17 cellular contexts compared by ENCODE assay signal in the genomic region with DNA sequence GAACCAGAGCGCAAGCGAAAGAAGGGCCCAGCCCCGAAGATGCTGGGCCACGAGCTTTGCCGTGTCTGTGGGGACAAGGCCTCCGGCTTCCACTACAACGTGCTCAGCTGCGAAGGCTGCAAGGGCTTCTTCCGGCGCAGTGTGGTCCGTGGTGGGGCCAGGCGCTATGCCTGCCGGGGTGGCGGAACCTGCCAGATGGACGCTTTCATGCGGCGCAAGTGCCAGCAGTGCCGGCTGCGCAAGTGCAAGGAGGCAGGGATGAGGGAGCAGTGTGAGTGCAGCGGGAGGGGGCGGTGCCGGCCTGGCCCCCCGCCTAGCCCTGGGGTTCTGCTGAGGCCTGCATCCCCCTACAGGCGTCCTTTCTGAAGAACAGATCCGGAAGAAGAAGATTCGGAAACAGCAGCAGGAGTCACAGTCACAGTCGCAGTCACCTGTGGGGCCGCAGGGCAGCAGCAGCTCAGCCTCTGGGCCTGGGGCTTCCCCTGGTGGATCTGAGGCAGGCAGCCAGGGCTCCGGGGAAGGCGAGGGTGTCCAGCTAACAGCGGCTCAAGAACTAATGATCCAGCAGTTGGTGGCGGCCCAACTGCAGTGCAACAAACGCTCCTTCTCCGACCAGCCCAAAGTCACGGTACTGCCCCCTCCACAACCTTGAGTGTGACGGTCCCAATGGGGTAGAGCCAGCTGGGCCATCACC. TPM values are rescaled to one million over a fixed set of nuclear protein-coding genes. Genes with fewer than 3 reads are reported as not detected.
DNase-seq lines count a peak whose midpoint lies in the region; ATAC-seq and TF ChIP-seq lines count a peak whose summit lies in the region.
"Had no signal": no experiment of that assay in that cellular context is flagged by ENCODE, and none has a peak within 500 bp of the region (broad histone marks: within the 10 kb centered on the region; RNA-seq: fewer than 3 reads in every experiment).

No MANE protein-coding gene starts in this region.

- no peak for DNase-seq in activated T-cell treated with anti-CD3 and anti-CD28 coated beads, Interleukin-2, amount 50 U/mL, for 72 hours
- no peak for DNase-seq in activated T-cell treated with anti-CD3 and anti-CD28 coated beads, Interleukin-2, amount 50 U/mL, for 1 hour
- DNase-seq in spleen (peak; percentile 83), NOMO-1 treated with dmso at 0.1 percent for 144 hours (lab: John Stamatoyannopoulos, UW; ENCODE audit: unreplicated experiment) (no peak)
- DNase-seq: ACHN; activated CD4-positive, CD25-positive, alpha-beta regulatory T cell treated with anti-CD3 and anti-CD28 coated beads, Interleukin-2, amount 50 U/mL, for 72 hours; activated effector memory CD4-positive, alpha-beta T cell treated with Interleukin-2 at 50 U/mL for 16 hours; brain microvascular endothelial cell; Kasumi-1; NCI-H146; NCI-H510A; Peyer's patch had no signal

- H3K4me1 ChIP-seq in spleen, result peaks cover 0 to 62% (median 29%) of the 10 kb centered on the region in 6 donors

- peaks cover 41% of the 10 kb centered on the region for H3K4me1 Mint-ChIP-seq in activated T-cell treated with anti-CD3 and anti-CD28 coated beads, Interleukin-2, amount 50 U/mL, for 72 hours (ENCODE audit: low read depth)
- peaks cover 22% of the 10 kb centered on the region for H3K4me1 Mint-ChIP-seq in brain

- intact Hi-C loops in spleen (cut with DNase I; ENCODE audit: low total_unique reads), result no loop called here

- WGBS in spleen, 5 donors, result 93 to 97% (median 95%) methylated on average over 30 to 36 of the region's 36 CpGs

- H3K4me3 ChIP-seq in spleen, result no peak overlapping the region
- H3K4me3 ChIP-seq: HAP-1, Peyer's patch, tibial artery had no signal

- TF ChIP-seq POLR2A in spleen (IDR thresholded peaks at IDR 0.05), result no peak

- TF ChIP-seq CTCF in brain (conservative IDR thresholded peaks at IDR 0.05) (no peak), spleen (IDR thresholded peaks at IDR 0.05 in 8 of 11, conservative IDR thresholded peaks at IDR 0.05 in 3 of 11) (no peak)

- peaks cover 3 to 60% (median 58%) of the 10 kb centered on the region in 6 donors for H3K36me3 ChIP-seq in spleen

- no peaks in the 10 kb centered on the region for H3K27me3 ChIP-seq in spleen (replicated peaks in 1 of 7)
- H3K27me3 ChIP-seq: brain microvascular endothelial cell, Peyer's patch, tibial artery had no signal

- H3K36me3 Mint-ChIP-seq in activated T-cell treated with anti-CD3 and anti-CD28 coated beads, Interleukin-2, amount 50 U/mL, for 72 hours (ENCODE audit: insufficient read depth in 2 of 2), result peaks cover 9 to 11% of the 10 kb centered on the region in 2 donors
- peaks cover 20% of the 10 kb centered on the region for H3K36me3 Mint-ChIP-seq in brain

- H3K27me3 Mint-ChIP-seq in activated T-cell treated with anti-CD3 and anti-CD28 coated beads, Interleukin-2, amount 50 U/mL, for 72 hours (ENCODE audit: low read depth), result no peaks in the 10 kb centered on the region
- peaks cover 11% of the 10 kb centered on the region for H3K27me3 Mint-ChIP-seq in brain

- H3K9me3 ChIP-seq in spleen, result no peaks in the 10 kb centered on the region
- H3K9me3 ChIP-seq: HAP-1, Peyer's patch, tibial artery had no signal

- no peak overlapping the region for H3K27ac Mint-ChIP-seq in activated T-cell treated with anti-CD3 and anti-CD28 coated beads, Interleukin-2, amount 50 U/mL, for 72 hours
- peak overlapping the region in 3 of 5 experiments; percentile 68 to 99 (median 75) for H3K27ac Mint-ChIP-seq in brain

- ATAC-seq in activated T-cell treated with anti-CD3 and anti-CD28 coated beads, Interleukin-2, amount 50 U/mL, for 72 hours (replicated peaks in 1 of 2), result no peak
- ATAC-seq in GM21786 (IDR thresholded peaks at IDR 0.05; ENCODE audit: unreplicated experiment), result no peak

- no peaks in the 10 kb centered on the region for H3K9me3 Mint-ChIP-seq in activated T-cell treated with anti-CD3 and anti-CD28 coated beads, Interleukin-2, amount 50 U/mL, for 72 hours
- H3K9me3 Mint-ChIP-seq in brain, result no peaks in the 10 kb centered on the region

- no peak overlapping the region for H3K27ac ChIP-seq in spleen
- H3K27ac ChIP-seq: brain microvascular endothelial cell, tibial artery had no signal

- peak overlapping the region; percentile 40 to 46 for H3K4me3 Mint-ChIP-seq in activated T-cell treated with anti-CD3 and anti-CD28 coated beads, Interleukin-2, amount 50 U/mL, for 72 hours
- peak overlapping the region in 3 of 5 experiments; percentile 65 to 96 (median 90) for H3K4me3 Mint-ChIP-seq in brain

RNA-seq across cellular contexts. Expression of a gene that starts 2.1 kb away (rescaled TPM):
- total RNA-seq in activated T-cell treated with anti-CD3 and anti-CD28 coated beads, Interleukin-2, amount 50 U/mL, for 72 hours, result 10 to 100 TPM; 68.2 to 80.1 TPM
- polyA plus RNA-seq in brain (ENCODE audit: insufficient read depth, low read depth, low replicate concordance) (79.4 TPM), spleen (10 to 100 TPM; 53.1 to 75.5 (median 55.8) TPM)
- total RNA-seq in spleen, result 10 to 100 TPM; 59.9 to 96.0 (median 84.8) TPM

RNA-seq across cellular contexts. Expression of a gene that starts 5.8 kb away (rescaled TPM):
- total RNA-seq in activated T-cell treated with anti-CD3 and anti-CD28 coated beads, Interleukin-2, amount 50 U/mL, for 72 hours, result 100 to 1,000 TPM; 133 to 162 TPM
- polyA plus RNA-seq in brain (ENCODE audit: insufficient read depth, low read depth, low replicate concordance) (29.2 TPM), spleen (10 to 100 TPM; 50.9 to 66.6 (median 66.5) TPM)
- total RNA-seq in spleen, result 10 to 100 TPM; 26.5 to 39.9 (median 28.2) TPM

RNA-seq across cellular contexts. Expression of a gene that starts 12.9 kb away (rescaled TPM):
- 10 to 100 TPM; 43.2 to 53.3 TPM for total RNA-seq in activated T-cell treated with anti-CD3 and anti-CD28 coated beads, Interleukin-2, amount 50 U/mL, for 72 hours
- polyA plus RNA-seq in brain (ENCODE audit: insufficient read depth, low read depth, low replicate concordance) (0.17 TPM), spleen (1 to 10 TPM; 4.5 to 6.4 (median 5.0) TPM)
- total RNA-seq in spleen, result 1 to 10 TPM; 1.5 to 3.4 (median 2.3) TPM
- total RNA-seq: frontal cortex had no signal

RNA-seq across cellular contexts. Expression of a gene that starts 40.4 kb away (rescaled TPM):
- 1 to 10 TPM; 1.6 to 2.1 TPM for total RNA-seq in activated T-cell treated with anti-CD3 and anti-CD28 coated beads, Interleukin-2, amount 50 U/mL, for 72 hours
- polyA plus RNA-seq in brain (ENCODE audit: insufficient read depth, low read depth, low replicate concordance), result not detected
- total RNA-seq in spleen, result 10 to 100 TPM; 22.1 to 76.6 (median 34.4) TPM
- polyA plus RNA-seq in spleen, result 10 to 100 TPM; 55.5 to 90.5 (median 86.1) TPM

RNA-seq across cellular contexts. Expression of a gene that starts 49.1 kb away (rescaled TPM):
- total RNA-seq in activated T-cell treated with anti-CD3 and anti-CD28 coated beads, Interleukin-2, amount 50 U/mL, for 72 hours, result 1 to 10 TPM; 5.2 to 8.3 TPM
- 12.3 TPM for polyA plus RNA-seq in brain (ENCODE audit: insufficient read depth, low read depth, low replicate concordance)
- total RNA-seq in spleen, result 10 to 100 TPM in 2 of 7 donors, 1 to 10 TPM in 5; 2.6 to 20.8 (median 7.1) TPM
- polyA plus RNA-seq in spleen, result 1 to 10 TPM in 1 of 3 donors, under 1 TPM in 2; 0.72 to 2.6 (median 0.74) TPM

Comparison
In these comparisons a context has a peak if more than half of its experiments do, and no peak if none do; other contexts are left out.
1. RNA of a gene that starts 12.9 kb away (total RNA-seq): 43.2 to 53.3 TPM in activated T-cell treated with anti-CD3 and anti-CD28 coated beads, Interleukin-2, amount 50 U/mL, for 72 hours; 1.5 to 3.4 TPM in spleen; every median in the first group is over 10 times any median in the second.